Comparison of ENCODE assay signal across 8 cellular contexts in genomic region chr15:43509002-43509922, GRCh38. TPM values are rescaled to one million over a fixed set of nuclear protein-coding genes. Genes with fewer than 3 reads are reported as not detected.
DNase-seq lines count a peak whose midpoint lies in the region; ATAC-seq and TF ChIP-seq lines count a peak whose summit lies in the region.

No MANE protein-coding gene starts in this region.

- H3K9me3 Mint-ChIP-seq in CD4-positive, alpha-beta T cell, result no peaks in the 10 kb centered on the region
- no peaks in the 10 kb centered on the region for H3K9me3 Mint-ChIP-seq in naive thymus-derived CD8-positive, alpha-beta T cell

- no peak for ATAC-seq in CD4-positive, alpha-beta T cell (ENCODE audit: poor library complexity)
- ATAC-seq in naive thymus-derived CD8-positive, alpha-beta T cell, result no peak
- ATAC-seq in GM21619 (IDR thresholded peaks at IDR 0.05; ENCODE audit: unreplicated experiment), result no peak
- ATAC-seq in HG03175 (IDR thresholded peaks at IDR 0.05; ENCODE audit: unreplicated experiment), result no peak
- ATAC-seq in GM19023 (IDR thresholded peaks at IDR 0.05; ENCODE audit: unreplicated experiment), result no peak
- ATAC-seq in GM21529 (IDR thresholded peaks at IDR 0.05; ENCODE audit: unreplicated experiment), result no peak

- H3K4me3 ChIP-seq in MG63 (peak overlapping the region; percentile 68; the same call in 1 of the 2 replicates), cardiac fibroblast (replicated peaks in 1 of 2; ENCODE audit: low read depth in 2 of 2, low read length in 2 of 2) (peak overlapping the region; percentile 46 to 63)

- POLR2A ChIA-PET in CD4-positive, alpha-beta T cell (lab: Charles Lee), result interaction anchor here (1.5 to 2.7 kb wide), 3 partner anchors 15 to 180 kb away, joined by 6 to 55 read pairs (median 9); partner anchors contain the start of gene TP53BP1
- POLR2A ChIA-PET in naive thymus-derived CD8-positive, alpha-beta T cell (lab: Charles Lee), result interaction anchor here (0.6 to 3.4 kb wide), 3 partner anchors 18 to 69 kb away, joined by 4 to 56 read pairs (median 4); partner anchors contain the start of gene TP53BP1

- no peak for DNase-seq in CD4-positive, alpha-beta T cell
- DNase-seq in MG63, result no peak
- DNase-seq in cardiac fibroblast (ENCODE audit: low read depth in 2 of 2), result peak; percentile 60 to 67
- no peak for DNase-seq in naive thymus-derived CD8-positive, alpha-beta T cell

- peaks cover 32% of the 10 kb centered on the region for H3K4me1 Mint-ChIP-seq in CD4-positive, alpha-beta T cell (ENCODE audit: low read depth)
- peaks cover 14 to 32% (median 23%) of the 10 kb centered on the region in 4 donors for H3K4me1 Mint-ChIP-seq in naive thymus-derived CD8-positive, alpha-beta T cell

- H3K36me3 ChIP-seq in MG63, result no peaks in the 10 kb centered on the region

- no peaks in the 10 kb centered on the region for H3K9me3 ChIP-seq in CD4-positive, alpha-beta T cell (ENCODE audit: control insufficient read depth, low read length)
- H3K9me3 ChIP-seq in MG63, result no peaks in the 10 kb centered on the region

- no peak overlapping the region for H3K27ac ChIP-seq in CD4-positive, alpha-beta T cell (ENCODE audit: low read depth, low read length)

- no peaks in the 10 kb centered on the region for H3K27me3 Mint-ChIP-seq in CD4-positive, alpha-beta T cell
- peaks cover 0 to 1% (median 0%) of the 10 kb centered on the region in 5 donors for H3K27me3 Mint-ChIP-seq in naive thymus-derived CD8-positive, alpha-beta T cell

- no peaks in the 10 kb centered on the region for H3K36me3 Mint-ChIP-seq in CD4-positive, alpha-beta T cell (ENCODE audit: low read depth)
- H3K36me3 Mint-ChIP-seq in naive thymus-derived CD8-positive, alpha-beta T cell, result no peaks in the 10 kb centered on the region

- CTCF ChIA-PET in CD4-positive, alpha-beta T cell (lab: Charles Lee), result interaction anchor here (0.6 to 1.9 kb wide), 2 partner anchors 16 to 627 kb away, joined by 3 to 10 read pairs; partner anchors contain the start of gene TP53BP1

- peak overlapping the region; percentile 91 for H3K4me3 Mint-ChIP-seq in CD4-positive, alpha-beta T cell
- H3K4me3 Mint-ChIP-seq in naive thymus-derived CD8-positive, alpha-beta T cell, result peak overlapping the region; percentile 33 to 100 (median 94)

- intact Hi-C loops in CD4-positive, alpha-beta T cell (cut with DNase I, micrococcal nuclease), result loop anchor here in 1 of 2 experiments (1.0 kb wide), 1 partner anchor 15 kb away; no protein-coding TSS in a partner anchor

- peak overlapping the region; percentile 91 for H3K27ac Mint-ChIP-seq in CD4-positive, alpha-beta T cell
- peak overlapping the region in 8 of 10 donors; percentile 94 to 100 (median 98) for H3K27ac Mint-ChIP-seq in naive thymus-derived CD8-positive, alpha-beta T cell

- TF ChIP-seq CTCF in CD4-positive, alpha-beta T cell (IDR thresholded peaks at IDR 0.05), result no peak
- TF ChIP-seq CTCF in cardiac fibroblast (IDR thresholded peaks at IDR 0.05; ENCODE audit: low read depth, low read length), result no peak

- no peaks in the 10 kb centered on the region for H3K27me3 ChIP-seq in CD4-positive, alpha-beta T cell (ENCODE audit: control insufficient read depth, insufficient read depth, low read length)
- no peaks in the 10 kb centered on the region for H3K27me3 ChIP-seq in MG63

RNA-seq across cellular contexts. Expression of gene MAP1A, which starts 8.1 kb away (rescaled TPM):
- total RNA-seq in CD4-positive, alpha-beta T cell, result 1 to 10 TPM; 1.2 to 1.5 TPM
- total RNA-seq in MG63 (2014; rRNA removed; shearing (Covaris generic); ENCODE audit: low replicate concordance), result 0.74 and 2.3 TPM in 2 replicates
- total RNA-seq in naive thymus-derived CD8-positive, alpha-beta T cell, result under 1 TPM; 0.22 to 0.39 TPM
- under 1 TPM in 2 of 3 donors, not detected in 1; 0.05 to 0.26 TPM for polyA plus RNA-seq in naive thymus-derived CD8-positive, alpha-beta T cell

RNA-seq across cellular contexts. Expression of gene TP53BP1, which starts 16.3 kb away (rescaled TPM):
- 10 to 100 TPM; 43.0 to 44.6 TPM for total RNA-seq in CD4-positive, alpha-beta T cell
- total RNA-seq in MG63 (2014; rRNA removed; shearing (Covaris generic); ENCODE audit: low replicate concordance), result 45.8 and 52.6 TPM in 2 replicates
- 10 to 100 TPM; 34.9 to 37.7 TPM for total RNA-seq in naive thymus-derived CD8-positive, alpha-beta T cell
- 1 to 10 TPM; 6.5 to 8.5 (median 7.8) TPM for polyA plus RNA-seq in naive thymus-derived CD8-positive, alpha-beta T cell

Comparison
In these comparisons a context has a peak if more than half of its experiments do, and no peak if none do; other contexts are left out.
1. DNase-seq: peak in cardiac fibroblast (2 of 2); none in CD4-positive, alpha-beta T cell (0 of 10), MG63 (single experiment) and naive thymus-derived CD8-positive, alpha-beta T cell (0 of 10).